ENCODE assay signal across 22 cellular contexts in genomic region chr3:196645091-196645490, GRCh38. TPM values are rescaled to one million over a fixed set of nuclear protein-coding genes. Genes with fewer than 3 reads are reported as not detected.
DNase-seq lines count a peak whose midpoint lies in the region; ATAC-seq, FAIRE-seq and TF ChIP-seq lines count a peak whose summit lies in the region.
"Had no signal": no experiment of that assay in that cellular context is flagged by ENCODE, and none has a peak within 500 bp of the region (broad histone marks: within the 10 kb centered on the region; RNA-seq: fewer than 3 reads in every experiment).

No MANE protein-coding gene starts in this region.

- RAD21 ChIA-PET in GM12878 (lab: Charles Lee; ENCODE audit: unreplicated experiment): interaction anchor here (1.1 to 2.6 kb wide), 2 partner anchors 15 to 35 kb away, joined by 5 to 15 read pairs; no protein-coding TSS in a partner anchor

- no peak overlapping the region for H3K4me3 ChIP-seq in GM12878
- H3K4me3 ChIP-seq: MG63 had no signal

- peak overlapping the region; percentile 22 for H3K27ac Mint-ChIP-seq in activated CD4-positive, alpha-beta T cell treated with anti-CD3 and anti-CD28 coated beads, Interleukin-2, amount 10 ng/mL, durations not matched to agents 24 days and 14 days
- H3K27ac Mint-ChIP-seq in stimulated activated effector memory CD8-positive, alpha-beta T cell treated with anti-CD3 and anti-CD28 coated beads, Interleukin-12 subunit alpha, Interleukin-12 subunit beta, amount 100 ng/mL, for 72 hours: peak overlapping the region; percentile 89

- TF ChIP-seq CTCF in GM12878 (IDR thresholded peaks at IDR 0.05 in 2 of 3, conservative IDR thresholded peaks at IDR 0.05 in 1 of 3; ENCODE audit: control insufficient read depth in 2 of 3, extremely low read depth in 1 of 3, insufficient read depth in 1 of 3, low read depth in 3 of 3, low read length in 3 of 3): no peak

- TF ChIP-seq EP300 in GM12878 (IDR thresholded peaks at IDR 0.05; ENCODE audit: borderline replicate concordance in 1 of 2, control insufficient read depth in 1 of 2, low read depth in 2 of 2, low read length in 2 of 2): no peak

- no peak for FAIRE-seq in GM12878 (lab: Jason Lieb, UNC)
- FAIRE-seq: astrocyte, colon, HepG2, urothelium cell line had no signal

- no peaks in the 10 kb centered on the region; the same call in 2 of the 3 replicates for H3K9me3 ChIP-seq in GM12878 (replicated peaks; ENCODE audit: control insufficient read depth, insufficient read depth, low read length)
- H3K9me3 ChIP-seq: MG63 had no signal

- 72% methylated on average over 4 of the region's 4 CpGs for WGBS in GM12878 (ENCODE audit: insufficient coverage, insufficient replicate concordance, low lambda C conversion rate, missing lambda C conversion rate)

- peak overlapping the region; percentile 53; the same call in 1 of the 2 replicates for H3K4me2 ChIP-seq in GM12878 (ENCODE audit: control insufficient read depth, insufficient read depth)

- H3K27me3 ChIP-seq in GM12878 (replicated peaks in 1 of 2; ENCODE audit: control insufficient read depth in 2 of 2, insufficient read depth in 2 of 2, low read length in 1 of 2): no peaks in the 10 kb centered on the region
- H3K27me3 ChIP-seq: MG63 had no signal

- H3K27ac ChIP-seq in GM12878 (ENCODE audit: control insufficient read depth, insufficient read depth): no peak overlapping the region
- H3K27ac ChIP-seq: foreskin keratinocyte had no signal

- SMC1A ChIA-PET in GM12878 (lab: Charles Lee; ENCODE audit: uncharacterized antibody, unreplicated experiment): interaction anchor here (0.6 to 7.6 kb wide), 8 partner anchors 9 to 71 kb away, joined by 3 to 82 read pairs (median 4); no protein-coding TSS in a partner anchor

- POLR2A ChIA-PET in GM12878 (lab: Charles Lee): interaction anchor here (0.7 to 2.7 kb wide), 3 partner anchors 12 to 84 kb away, joined by 3 to 20 read pairs (median 4); no protein-coding TSS in a partner anchor

- TF ChIP-seq POLR2A in GM18951 (IDR thresholded peaks at IDR 0.05; ENCODE audit: extremely low read depth, insufficient read depth, insufficient read length) (peak; percentile 20), GM12878 (IDR thresholded peaks at IDR 0.05; ENCODE audit: low read depth, low read length) (no peak)

- BruUV-seq in GM12878 (replicated peaks; lab: Mats Ljungman, UMichigan): TSS peak; percentile 1

- no peak for ATAC-seq in GM12878
- peak; percentile 17 for ATAC-seq in stimulated activated effector memory CD8-positive, alpha-beta T cell treated with anti-CD3 and anti-CD28 coated beads, Interleukin-12 subunit alpha, Interleukin-12 subunit beta, amount 100 ng/mL, for 72 hours
- no peak for ATAC-seq in GM18868 (IDR thresholded peaks at IDR 0.05; ENCODE audit: unreplicated experiment)
- ATAC-seq: foreskin keratinocyte had no signal

- peaks cover 56% of the 10 kb centered on the region for H3K4me1 Mint-ChIP-seq in activated CD4-positive, alpha-beta T cell treated with anti-CD3 and anti-CD28 coated beads, Interleukin-2, amount 10 ng/mL, durations not matched to agents 24 days and 14 days
- peaks cover 57% of the 10 kb centered on the region for H3K4me1 Mint-ChIP-seq in stimulated activated effector memory CD8-positive, alpha-beta T cell treated with anti-CD3 and anti-CD28 coated beads, Interleukin-12 subunit alpha, Interleukin-12 subunit beta, amount 100 ng/mL, for 72 hours

- peaks cover 47% of the 10 kb centered on the region for H3K36me3 Mint-ChIP-seq in activated CD4-positive, alpha-beta T cell treated with anti-CD3 and anti-CD28 coated beads, Interleukin-2, amount 10 ng/mL, durations not matched to agents 24 days and 14 days (ENCODE audit: low read depth)
- peaks cover 71% of the 10 kb centered on the region for H3K36me3 Mint-ChIP-seq in stimulated activated effector memory CD8-positive, alpha-beta T cell treated with anti-CD3 and anti-CD28 coated beads, Interleukin-12 subunit alpha, Interleukin-12 subunit beta, amount 100 ng/mL, for 72 hours

- in situ Hi-C loops in GM18951 (cut with MboI; ENCODE audit: low sequenced_read_pairs, unreplicated experiment) (no loop called here), GM12878 (cut with MboI) (no loop called here)

- H3K9me3 Mint-ChIP-seq in activated CD4-positive, alpha-beta T cell treated with anti-CD3 and anti-CD28 coated beads, Interleukin-2, amount 10 ng/mL, durations not matched to agents 24 days and 14 days: no peaks in the 10 kb centered on the region
- no peaks in the 10 kb centered on the region for H3K9me3 Mint-ChIP-seq in stimulated activated effector memory CD8-positive, alpha-beta T cell treated with anti-CD3 and anti-CD28 coated beads, Interleukin-12 subunit alpha, Interleukin-12 subunit beta, amount 100 ng/mL, for 72 hours

- peaks cover 10 to 25% of the 10 kb centered on the region in 2 experiments for H3K36me3 ChIP-seq in GM12878 (ENCODE audit: control insufficient read depth in 2 of 2, insufficient read depth in 2 of 2, low read length in 1 of 2)
- H3K36me3 ChIP-seq: MG63 had no signal

- no peak overlapping the region for H3K9ac ChIP-seq in GM12878 (ENCODE audit: control insufficient read depth, insufficient read depth, low read length)

- no peaks in the 10 kb centered on the region for H3K27me3 Mint-ChIP-seq in activated CD4-positive, alpha-beta T cell treated with anti-CD3 and anti-CD28 coated beads, Interleukin-2, amount 10 ng/mL, durations not matched to agents 24 days and 14 days

- intact Hi-C loops in activated CD4-positive, alpha-beta T cell treated with anti-CD3 and anti-CD28 coated beads, Interleukin-2, amount 10 ng/mL, durations not matched to agents 24 days and 14 days (cut with micrococcal nuclease): no loop called here
- intact Hi-C loops in GM12878 (cut with micrococcal nuclease; ENCODE audit: unreplicated experiment): no loop called here

- H3K4me3 Mint-ChIP-seq in activated CD4-positive, alpha-beta T cell treated with anti-CD3 and anti-CD28 coated beads, Interleukin-2, amount 10 ng/mL, durations not matched to agents 24 days and 14 days: peak overlapping the region; percentile 23
- H3K4me3 Mint-ChIP-seq in stimulated activated effector memory CD8-positive, alpha-beta T cell treated with anti-CD3 and anti-CD28 coated beads, Interleukin-12 subunit alpha, Interleukin-12 subunit beta, amount 100 ng/mL, for 72 hours: no peak overlapping the region

- H3K4me1 ChIP-seq in GM12878 (ENCODE audit: control insufficient read depth, insufficient read depth, low read length): peaks cover 49% of the 10 kb centered on the region

- no peak for TF ChIP-seq RAD21 in GM12878 (IDR thresholded peaks at IDR 0.05; ENCODE audit: insufficient read depth, low read depth, low read length)

- no peak overlapping the region for H2AFZ ChIP-seq in GM12878 (ENCODE audit: control insufficient read depth, low read depth, low read length)

- no peaks in the 10 kb centered on the region for H4K20me1 ChIP-seq in GM12878 (ENCODE audit: control insufficient read depth, insufficient read depth)

- peaks cover 94% of the 10 kb centered on the region for H3K79me2 ChIP-seq in GM12878 (ENCODE audit: control insufficient read depth, insufficient read depth, low read length)

- no peak for DNase-seq in activated CD4-positive, alpha-beta T cell treated with anti-CD3 and anti-CD28 coated beads, Interleukin-2, amount 10 ng/mL, durations not matched to agents 24 days and 14 days
- DNase-seq in activated CD4-positive, alpha-beta T cell treated with anti-CD3 and anti-CD28 coated beads, Interleukin-2, amount 50 U/mL, for 48 hours: no peak
- DNase-seq in GM12878 (ENCODE audit: low read depth, low spot score): no peak
- no peak for DNase-seq in stimulated activated effector memory CD8-positive, alpha-beta T cell treated with anti-CD3 and anti-CD28 coated beads, Interleukin-12 subunit alpha, Interleukin-12 subunit beta, amount 100 ng/mL, for 72 hours (ENCODE audit: low spot score in 2 of 2)
- DNase-seq in NCI-H524 treated with DMSO at 0.1 percent for 48 hours (lab: John Stamatoyannopoulos, UW): no peak
- no peak for DNase-seq in UCSD-AML1 (lab: John Stamatoyannopoulos, UW; ENCODE audit: unreplicated experiment)
- DNase-seq: ACHN; activated CD4-positive, alpha-beta T cell treated with anti-CD3 and anti-CD28 coated beads, Interleukin-2, amount 50 U/mL, for 4 hours; COR-L47; foreskin keratinocyte; MG63; NCI-H187 treated with DMSO at 0.1 percent for 48 hours; NCI-H446 treated with DMSO at 0.1 percent for 48 hours; nucleus accumbens; SHP77; T1000 had no signal

- CTCF ChIA-PET in GM12878 (lab: Yijun Ruan, JAX): interaction anchor here (0.5 to 7.9 kb wide), 6 partner anchors 30 to 325 kb away, joined by 3 to 64 read pairs (median 4); no protein-coding TSS in a partner anchor

TF ChIP-seq in GM12878, 131 proteins besides CTCF, POLR2A, EP300 and RAD21 (continues in another document):
- TF ChIP-seq IKZF1 (conservative IDR thresholded peaks at IDR 0.05) (0 out of 2 replicates have a peak, but pooled peaks have one; percentile 19), ZZZ3 (IDR thresholded peaks at IDR 0.05; ENCODE audit: control insufficient read depth, insufficient read length, low read depth) (no peak)

RNA-seq across cellular contexts. Expression of gene NRROS, which starts 5.6 kb away (rescaled TPM):
- 38.2 and 39.0 TPM in 2 replicates for total RNA-seq in activated CD4-positive, alpha-beta T cell treated with anti-CD3 and anti-CD28 coated beads, Interleukin-2, amount 10 ng/mL, durations not matched to agents 24 days and 14 days
- total RNA-seq in GM12878 (2013; cell fraction: nucleolus; rRNA removed): 70.0 and 72.5 TPM in 2 replicates
- total RNA-seq in GM12878 (2014; rRNA removed) (18.5 and 24.1 TPM in 2 replicates), GM12878 (2014; rRNA removed; fragmentation: Illumina TruSeq; extraction: Trizol) (5.4 and 6.8 TPM in 2 replicates), GM12878 (2021) (42.2 and 44.0 TPM in 2 replicates)
- 10.4 TPM for polyA plus RNA-seq in GM12878 (2011; ENCODE audit: low read depth)
- polyA plus RNA-seq in GM12878 (2011; rRNA removed) (4.2 and 14.0 TPM in 2 replicates), GM12878 (2014; fragmentation: Illumina TruSeq; extraction: Trizol) (5.1 and 12.8 TPM in 2 replicates), GM12878 (2014; fragmentation: Nextera tagmentation; extraction: Ambion mirVana) (under 1 TPM; 0.35 TPM), GM12878 (2014; rRNA removed) (25.2 and 26.8 TPM in 2 replicates), GM12878 (2016; fragmentation: Nextera tagmentation; extraction: Ambion mirVana) (10 to 100 TPM in 1 of 2 experiments, 1 to 10 TPM in 1; 7.8 to 12.4 TPM)
- 12.0 and 13.3 TPM in 2 replicates for polyA plus RNA-seq in GM12878 (2011; cell fraction: cytosol; rRNA removed)
- 33.2 and 39.5 TPM in 2 replicates for polyA plus RNA-seq in GM12878 (2011; cell fraction: nucleus; rRNA removed)
- polyA plus RNA-seq in GM12878 (2012): 23.8 and 29.3 TPM in 2 replicates
- 13.3 and 21.8 TPM in 2 replicates for polyA minus RNA-seq in GM12878 (2011; rRNA and poly(A)+ RNA removed)
- polyA minus RNA-seq in GM12878 (2011; cell fraction: cytosol; rRNA and poly(A)+ RNA removed): 6.9 and 9.0 TPM in 2 replicates
- polyA minus RNA-seq in GM12878 (2011; cell fraction: nucleus; rRNA and poly(A)+ RNA removed): 9.7 and 20.3 TPM in 2 replicates
- total RNA-seq: astrocyte, HepG2 had no signal
- polyA plus RNA-seq: HepG2 had no signal
